38 cellular contexts compared by ENCODE assay signal in genomic region chr19:27635401-27635800, GRCh38.
"Had no signal": no experiment of that assay in that cellular context is flagged by ENCODE, and none has a peak within 500 bp of the region (broad histone marks: within the 10 kb centered on the region; RNA-seq: fewer than 3 reads in every experiment).

No MANE protein-coding gene starts in this region.

- H3K4me1 Mint-ChIP-seq: activated CD4-positive, alpha-beta memory T cell treated with anti-CD3 and anti-CD28 coated beads, Interleukin-2, amount 10 ng/mL, durations not matched to agents 7 days and 5 days; activated CD4-positive, alpha-beta T cell treated with anti-CD3 and anti-CD28 coated beads for 36 hours; activated CD4-positive, alpha-beta T cell treated with anti-CD3 and anti-CD28 coated beads, Interleukin-2, amount 10 ng/mL, durations not matched to agents 7 days and 5 days; activated CD8-positive, alpha-beta memory T cell treated with anti-CD3 and anti-CD28 coated beads, Interleukin-2, amount 10 ng/mL, durations not matched to agents 7 days and 5 days; activated naive CD8-positive, alpha-beta T cell treated with anti-CD3 and anti-CD28 coated beads for 36 hours; activated T-helper 17 cell treated with anti-CD3 and anti-CD28 coated beads, Interleukin-2, amount 50 U/mL, for 72 hours; WTC11 had no signal

- ATAC-seq: activated CD4-positive, alpha-beta T cell treated with anti-CD3 and anti-CD28 coated beads for 36 hours; activated CD4-positive, CD25-positive, alpha-beta regulatory T cell treated with anti-CD3 and anti-CD28 coated beads, Interleukin-2, amount 50 U/mL, for 24 hours; activated CD8-positive, alpha-beta memory T cell treated with anti-CD3 and anti-CD28 coated beads, Interleukin-2, amount 10 ng/mL, durations not matched to agents 7 days and 5 days; activated CD8-positive, alpha-beta T cell treated with anti-CD3 and anti-CD28 coated beads, Interleukin-2, amount 10 ng/mL, durations not matched to agents 7 days and 5 days; activated naive CD4-positive, alpha-beta T cell treated with anti-CD3 and anti-CD28 coated beads, Interleukin-2, amount 50 U/mL, for 72 hours; activated T-cell treated with anti-CD3 and anti-CD28 coated beads, Interleukin-2, amount 50 U/mL, for 4 hours; activated T-cell treated with anti-CD3 and anti-CD28 coated beads, Interleukin-2, amount 50 U/mL, for 72 hours; activated T-helper 17 cell treated with anti-CD3 and anti-CD28 coated beads, Interleukin-2, amount 50 U/mL, for 72 hours; body of pancreas; WTC11 had no signal

- H3K4me3 Mint-ChIP-seq: activated CD4-positive, alpha-beta memory T cell treated with anti-CD3 and anti-CD28 coated beads, Interleukin-2, amount 10 ng/mL, durations not matched to agents 7 days and 5 days; activated CD4-positive, alpha-beta T cell treated with anti-CD3 and anti-CD28 coated beads for 36 hours; activated CD4-positive, alpha-beta T cell treated with anti-CD3 and anti-CD28 coated beads, Interleukin-2, amount 10 ng/mL, durations not matched to agents 7 days and 5 days; activated CD8-positive, alpha-beta memory T cell treated with anti-CD3 and anti-CD28 coated beads, Interleukin-2, amount 10 ng/mL, durations not matched to agents 7 days and 5 days; activated CD8-positive, alpha-beta T cell treated with anti-CD3 and anti-CD28 coated beads, Interleukin-2, amount 10 ng/mL, durations not matched to agents 7 days and 5 days; activated naive CD4-positive, alpha-beta T cell treated with anti-CD3 and anti-CD28 coated beads for 36 hours; activated naive CD8-positive, alpha-beta T cell treated with anti-CD3 and anti-CD28 coated beads for 36 hours; activated T-cell treated with anti-CD3 and anti-CD28 coated beads, Interleukin-2, amount 50 U/mL, for 4 hours; activated T-cell treated with anti-CD3 and anti-CD28 coated beads, Interleukin-2, amount 50 U/mL, for 72 hours; activated T-helper 1 cell treated with anti-CD3 and anti-CD28 coated beads, Interleukin-12 subunit alpha, Interleukin-12 subunit beta, Interleukin-2, Interleukin-4 antibody, amounts not matched to agents 30 ng/mL and 10 ng/mL and 1 ng/mL, durations not matched to agents 14 hours and 24 hours and 36 hours; activated T-helper 17 cell treated with anti-CD3 and anti-CD28 coated beads, Interleukin-2, amount 50 U/mL, for 72 hours; T-helper 1 cell treated with Interleukin-12 subunit alpha and Interleukin-12 subunit beta and Interleukin-4 antibody, amounts not matched to agents 30 μg/mL and 1 μg/mL, for 36 hours; T-helper 2 cell treated with Interferon-gamma antibody and Interleukin-4, amounts not matched to agents 5 μg/mL and 100 μg/mL, for 36 hours; WTC11 had no signal

- FAIRE-seq: astrocyte, TTC549 had no signal

- DNase-seq: activated CD4-positive, alpha-beta memory T cell treated with anti-CD3 and anti-CD28 coated beads, Interleukin-2, amount 10 ng/mL, durations not matched to agents 7 days and 5 days; activated CD4-positive, alpha-beta T cell treated with anti-CD3 and anti-CD28 coated beads for 1 hour; activated CD4-positive, alpha-beta T cell treated with anti-CD3 and anti-CD28 coated beads for 36 hours; activated CD4-positive, alpha-beta T cell treated with anti-CD3 and anti-CD28 coated beads for 48 hours; activated CD4-positive, alpha-beta T cell treated with anti-CD3 and anti-CD28 coated beads, Interleukin-2, amount 10 ng/mL, durations not matched to agents 7 days and 5 days; activated CD4-positive, alpha-beta T cell treated with anti-CD3 and anti-CD28 coated beads, Interleukin-2, amount 50 U/mL, for 48 hours; activated CD4-positive, CD25-positive, alpha-beta regulatory T cell; activated CD8-positive, alpha-beta memory T cell treated with anti-CD3 and anti-CD28 coated beads for 24 hours; activated CD8-positive, alpha-beta memory T cell treated with anti-CD3 and anti-CD28 coated beads, Interleukin-2, amount 10 ng/mL, durations not matched to agents 7 days and 5 days; activated CD8-positive, alpha-beta memory T cell treated with anti-CD3 and anti-CD28 coated beads, Interleukin-2, amount 50 U/mL, for 48 hours; activated CD8-positive, alpha-beta T cell treated with anti-CD3 and anti-CD28 coated beads, Interleukin-2, amount 10 ng/mL, durations not matched to agents 7 days and 5 days; activated effector memory CD4-positive, alpha-beta T cell treated with anti-CD3 and anti-CD28 coated beads, Interleukin-2, amount 50 U/mL, for 16 hours; activated gamma-delta T cell treated with Interleukin-2 at 50 U/mL for 16 hours; activated naive CD4-positive, alpha-beta T cell; activated naive CD4-positive, alpha-beta T cell treated with anti-CD3 and anti-CD28 coated beads for 36 hours; activated naive CD4-positive, alpha-beta T cell treated with anti-CD3 and anti-CD28 coated beads, Interleukin-2, amount 50 U/mL, for 16 hours; activated naive CD8-positive, alpha-beta T cell treated with anti-CD3 and anti-CD28 coated beads for 36 hours; activated T-cell treated with anti-CD3 and anti-CD28 coated beads, Interleukin-2, amount 50 U/mL, for 4 hours; activated T-cell treated with anti-CD3 and anti-CD28 coated beads, Interleukin-2, amount 50 U/mL, for 72 hours; adrenal gland; amniotic stem cell; aorta; body of pancreas; brain microvascular endothelial cell; central memory CD4-positive, alpha-beta T cell; T-helper 1 cell; T-helper 2 cell; T-helper 9 cell; WERI-Rb-1 had no signal

- H3K36me3 Mint-ChIP-seq: activated CD8-positive, alpha-beta memory T cell treated with anti-CD3 and anti-CD28 coated beads, Interleukin-2, amount 10 ng/mL, durations not matched to agents 7 days and 5 days; activated naive CD8-positive, alpha-beta T cell treated with anti-CD3 and anti-CD28 coated beads for 36 hours had no signal

- H3K27me3 Mint-ChIP-seq: activated CD4-positive, alpha-beta memory T cell treated with anti-CD3 and anti-CD28 coated beads, Interleukin-2, amount 10 ng/mL, durations not matched to agents 7 days and 5 days; activated CD4-positive, alpha-beta T cell treated with anti-CD3 and anti-CD28 coated beads for 36 hours; activated CD4-positive, alpha-beta T cell treated with anti-CD3 and anti-CD28 coated beads, Interleukin-2, amount 10 ng/mL, durations not matched to agents 7 days and 5 days; activated CD8-positive, alpha-beta memory T cell treated with anti-CD3 and anti-CD28 coated beads, Interleukin-2, amount 10 ng/mL, durations not matched to agents 7 days and 5 days; activated naive CD8-positive, alpha-beta T cell treated with anti-CD3 and anti-CD28 coated beads for 36 hours; activated T-helper 17 cell treated with anti-CD3 and anti-CD28 coated beads, Interleukin-2, amount 50 U/mL, for 72 hours had no signal

- H3K27ac Mint-ChIP-seq: activated CD4-positive, alpha-beta memory T cell treated with anti-CD3 and anti-CD28 coated beads, Interleukin-2, amount 10 ng/mL, durations not matched to agents 7 days and 5 days; activated CD4-positive, alpha-beta T cell treated with anti-CD3 and anti-CD28 coated beads for 36 hours; activated CD4-positive, alpha-beta T cell treated with anti-CD3 and anti-CD28 coated beads, Interleukin-2, amount 10 ng/mL, durations not matched to agents 7 days and 5 days; activated CD8-positive, alpha-beta memory T cell treated with anti-CD3 and anti-CD28 coated beads, Interleukin-2, amount 10 ng/mL, durations not matched to agents 7 days and 5 days; activated CD8-positive, alpha-beta T cell treated with anti-CD3 and anti-CD28 coated beads, Interleukin-2, amount 10 ng/mL, durations not matched to agents 7 days and 5 days; activated naive CD4-positive, alpha-beta T cell treated with anti-CD3 and anti-CD28 coated beads for 36 hours; activated naive CD4-positive, alpha-beta T cell treated with anti-CD3 and anti-CD28 coated beads, Interleukin-2, amount 50 U/mL, for 72 hours; activated naive CD8-positive, alpha-beta T cell treated with anti-CD3 and anti-CD28 coated beads for 36 hours; activated T-cell treated with anti-CD3 and anti-CD28 coated beads, Interleukin-2, amount 50 U/mL, for 72 hours; activated T-helper 1 cell treated with anti-CD3 and anti-CD28 coated beads, Interleukin-12 subunit alpha, Interleukin-12 subunit beta, Interleukin-2, Interleukin-4 antibody, amounts not matched to agents 30 ng/mL and 10 ng/mL and 1 ng/mL, durations not matched to agents 14 hours and 24 hours and 36 hours; activated T-helper 17 cell treated with anti-CD3 and anti-CD28 coated beads, Interleukin-2, amount 50 U/mL, for 72 hours; T-helper 1 cell treated with Interleukin-12 subunit alpha and Interleukin-12 subunit beta and Interleukin-4 antibody, amounts not matched to agents 30 μg/mL and 1 μg/mL, for 36 hours; T-helper 2 cell treated with Interferon-gamma antibody and Interleukin-4, amounts not matched to agents 5 μg/mL and 100 μg/mL, for 36 hours; WTC11 had no signal
